Comparison of ENCODE assay signal across 19 cellular contexts in genomic region chr4:16682996-16683395, GRCh38.
A peak's percentile ranks its signal among the peaks of the same experiment; 100 is the strongest.
DNase-seq lines count a peak whose midpoint lies in the region; FAIRE-seq and TF ChIP-seq lines count a peak whose summit lies in the region.
"Had no signal": no experiment of that assay in that cellular context is flagged by ENCODE, and none has a peak within 500 bp of the region (broad histone marks: within the 10 kb centered on the region; RNA-seq: fewer than 3 reads in every experiment).

No MANE protein-coding gene starts in this region.

- H3K4me3 ChIP-seq in fibroblast of pulmonary artery (replicated peaks; ENCODE audit: low read depth, low read length) (no peak overlapping the region), osteoblast (ENCODE audit: insufficient read depth, low read length) (no peak overlapping the region)
- H3K4me3 ChIP-seq: BLaER1 treated with 17β-estradiol and CSF1 and Interleukin-3, amounts not matched to agents 10 nM and 100 nM; GM12878 had no signal

- TF ChIP-seq CTCF in HFFc6 (IDR thresholded peaks at IDR 0.05) (no peak), fibroblast of pulmonary artery (IDR thresholded peaks at IDR 0.05; ENCODE audit: low read length, missing control alignments) (no peak), osteoblast (IDR thresholded peaks at IDR 0.05; ENCODE audit: extremely low read depth, low read depth, low read length) (no peak)

- H3K79me2 ChIP-seq in osteoblast (ENCODE audit: insufficient read depth, low read length): no peaks in the 10 kb centered on the region

- intact Hi-C loops in posterior cingulate gyrus (cut with DNase I): no loop called here

- peak overlapping the region; percentile 97 for H3K27ac Mint-ChIP-seq in HFFc6
- H3K27ac Mint-ChIP-seq in activated T-cell treated with anti-CD3 and anti-CD28 coated beads, Interleukin-2, amount 50 U/mL, for 24 hours: no peak overlapping the region
- H3K27ac Mint-ChIP-seq: B cell; CD8-positive, alpha-beta T cell had no signal

- no peak overlapping the region for H3K4me3 Mint-ChIP-seq in HFFc6
- no peak overlapping the region for H3K4me3 Mint-ChIP-seq in activated T-cell treated with anti-CD3 and anti-CD28 coated beads, Interleukin-2, amount 50 U/mL, for 24 hours
- H3K4me3 Mint-ChIP-seq: B cell; CD8-positive, alpha-beta T cell had no signal

- H3K4me2 ChIP-seq in osteoblast (ENCODE audit: insufficient read depth, low read length): no peak overlapping the region
- H3K4me2 ChIP-seq: BLaER1 treated with 17β-estradiol and CSF1 and Interleukin-3, amounts not matched to agents 10 nM and 100 nM had no signal

- H3K4me1 ChIP-seq in osteoblast (ENCODE audit: insufficient read depth, low read length): peaks cover 44% of the 10 kb centered on the region

- peak overlapping the region; percentile 95 for H3K27ac ChIP-seq in osteoblast (ENCODE audit: low read depth, low read length)
- H3K27ac ChIP-seq: BLaER1 treated with 17β-estradiol and CSF1 and Interleukin-3, amounts not matched to agents 10 nM and 100 nM had no signal

- H3K9me3 Mint-ChIP-seq in HFFc6: peaks cover 9% of the 10 kb centered on the region
- no peaks in the 10 kb centered on the region for H3K9me3 Mint-ChIP-seq in activated T-cell treated with anti-CD3 and anti-CD28 coated beads, Interleukin-2, amount 50 U/mL, for 24 hours
- H3K9me3 Mint-ChIP-seq: CD8-positive, alpha-beta T cell had no signal

- DNase-seq in HFFc6 (no peak), fibroblast of pulmonary artery (ENCODE audit: low read depth) (peak; percentile 70), left kidney (ENCODE audit: low read depth, low spot score) (peak; percentile 26), osteoblast (ENCODE audit: insufficient read length, low spot score, missing footprints) (no peak), HTR-8/SVneo (ENCODE audit: insufficient read length, low spot score) (no peak), DMS153 (lab: John Stamatoyannopoulos, UW) (no peak), posterior cingulate gyrus (no peak)
- DNase-seq in activated T-cell treated with anti-CD3 and anti-CD28 coated beads, Interleukin-2, amount 50 U/mL, for 24 hours: no peak
- DNase-seq: 8988T; Calu3; CD8-positive, alpha-beta T cell; DMS53; DND-41; EL; HCEC 1CT had no signal

- peaks cover 7% of the 10 kb centered on the region for H3K27me3 Mint-ChIP-seq in HFFc6 (ENCODE audit: insufficient read depth)
- H3K27me3 Mint-ChIP-seq in activated T-cell treated with anti-CD3 and anti-CD28 coated beads, Interleukin-2, amount 50 U/mL, for 24 hours: peaks cover 2% of the 10 kb centered on the region
- H3K27me3 Mint-ChIP-seq: B cell had no signal

- no peaks in the 10 kb centered on the region for H3K27me3 ChIP-seq in osteoblast (ENCODE audit: insufficient read depth, low read length)
- H3K27me3 ChIP-seq: BLaER1 treated with 17β-estradiol and CSF1 and Interleukin-3, amounts not matched to agents 10 nM and 100 nM had no signal

- no peak for FAIRE-seq in HTR-8/SVneo (lab: Jason Lieb, UNC)
- FAIRE-seq: GM12878, GM19239 had no signal

- H4K20me1 ChIP-seq in osteoblast (ENCODE audit: insufficient read depth, low read length): no peaks in the 10 kb centered on the region
- H4K20me1 ChIP-seq: BLaER1 treated with 17β-estradiol and CSF1 and Interleukin-3, amounts not matched to agents 10 nM and 100 nM had no signal

- H3K36me3 ChIP-seq in osteoblast (ENCODE audit: insufficient read depth, low read length): no peaks in the 10 kb centered on the region
- H3K36me3 ChIP-seq: BLaER1 treated with 17β-estradiol and CSF1 and Interleukin-3, amounts not matched to agents 10 nM and 100 nM had no signal

- H2AFZ ChIP-seq in osteoblast (ENCODE audit: low read length): no peak overlapping the region

- H3K36me3 Mint-ChIP-seq in HFFc6 (ENCODE audit: low read depth): peaks cover 8% of the 10 kb centered on the region
- H3K36me3 Mint-ChIP-seq in activated T-cell treated with anti-CD3 and anti-CD28 coated beads, Interleukin-2, amount 50 U/mL, for 24 hours (ENCODE audit: low read depth): no peaks in the 10 kb centered on the region
- H3K36me3 Mint-ChIP-seq: CD8-positive, alpha-beta T cell had no signal

- peaks cover 72% of the 10 kb centered on the region for H3K4me1 Mint-ChIP-seq in HFFc6 (ENCODE audit: low read depth)
- H3K4me1 Mint-ChIP-seq in activated T-cell treated with anti-CD3 and anti-CD28 coated beads, Interleukin-2, amount 50 U/mL, for 24 hours (ENCODE audit: low read depth): no peaks in the 10 kb centered on the region
- H3K4me1 Mint-ChIP-seq: B cell had no signal

- no peaks in the 10 kb centered on the region for H3K9me3 ChIP-seq in osteoblast (ENCODE audit: low read depth, low read length)
- H3K9me3 ChIP-seq: BLaER1 treated with 17β-estradiol and CSF1 and Interleukin-3, amounts not matched to agents 10 nM and 100 nM had no signal

Comparison
In these comparisons a context has a peak if more than half of its experiments do, and no peak if none do; other contexts are left out.
1. DNase-seq: peak in fibroblast of pulmonary artery (single experiment) and left kidney (single experiment); none in HFFc6 (single experiment), osteoblast (single experiment), HTR-8/SVneo (single experiment), DMS153 (single experiment), posterior cingulate gyrus (0 of 10) and activated T-cell treated with anti-CD3 and anti-CD28 coated beads, Interleukin-2, amount 50 U/mL, for 24 hours (single experiment).